26 cellular contexts compared by ENCODE assay signal in genomic region chr9:97722331-97722730, GRCh38.
"Had no signal": no experiment of that assay in that cellular context is flagged by ENCODE, and none has a peak within 500 bp of the region (broad histone marks: within the 10 kb centered on the region; RNA-seq: fewer than 3 reads in every experiment).

No MANE protein-coding gene starts in this region.

- H3K27ac ChIP-seq: colonic mucosa, epithelial cell of prostate, esophagus squamous epithelium, gastrocnemius medialis, heart right ventricle, left lung, lower lobe of right lung had no signal

- H3K27ac Mint-ChIP-seq: dendritic cell treated with granulocyte-macrophage colony-stimulating factor and Interleukin-4, amounts not matched to agents 40 ng/mL and 50 ng/mL, for 4 days; effector memory CD8-positive, alpha-beta T cell; endodermal cell; mesothelial cell of epicardium had no signal

- H3K4me3 ChIP-seq: colonic mucosa, esophagus squamous epithelium, gastrocnemius medialis, heart right ventricle, left lung, lower lobe of right lung, mucosa of descending colon had no signal

- H3K27me3 ChIP-seq: colonic mucosa, gastrocnemius medialis had no signal

- ATAC-seq: effector memory CD8-positive, alpha-beta T cell; esophagus mucosa; gastrocnemius medialis; heart right ventricle; left cardiac atrium; left lung; left ventricle myocardium superior; lower lobe of right lung; mucosa of descending colon had no signal

- DNase-seq: colonic mucosa; cortex of kidney; effector CD8-positive, alpha-beta T cell; effector memory CD8-positive, alpha-beta T cell; endodermal cell; erythroblast; esophagus squamous epithelium; foreskin fibroblast; foreskin melanocyte; gastrocnemius medialis; glutamatergic neuron; heart right ventricle; hippocampal formation; left cardiac atrium; left lung; left ventricle myocardium superior; lower lobe of right lung; mesenchymal stem cell; mucosa of descending colon had no signal

- H3K36me3 ChIP-seq: colonic mucosa, esophagus squamous epithelium, gastrocnemius medialis, heart right ventricle, left lung, lower lobe of right lung had no signal

- H3K4me3 Mint-ChIP-seq: dendritic cell treated with granulocyte-macrophage colony-stimulating factor and Interleukin-4, amounts not matched to agents 40 ng/mL and 50 ng/mL, for 4 days; effector memory CD8-positive, alpha-beta T cell; endodermal cell; mesothelial cell of epicardium had no signal

- H3K4me1 ChIP-seq: colonic mucosa, esophagus squamous epithelium, gastrocnemius medialis, heart right ventricle, left lung, lower lobe of right lung had no signal

- H3K4me1 Mint-ChIP-seq: endodermal cell, mesothelial cell of epicardium had no signal

- H3K9me3 ChIP-seq: colonic mucosa, esophagus squamous epithelium, gastrocnemius medialis, left lung, lower lobe of right lung, mucosa of descending colon had no signal

- H3K36me3 Mint-ChIP-seq: mesothelial cell of epicardium had no signal

- FAIRE-seq: endometrium, islet of Langerhans, keratinocyte had no signal
